21 cellular contexts compared by ENCODE assay signal in genomic region chr10:28180654-28181053, GRCh38.
DNase-seq lines count a peak whose midpoint lies in the region; ATAC-seq, FAIRE-seq and TF ChIP-seq lines count a peak whose summit lies in the region.
"Had no signal": no experiment of that assay in that cellular context is flagged by ENCODE, and none has a peak within 500 bp of the region (broad histone marks: within the 10 kb centered on the region; RNA-seq: fewer than 3 reads in every experiment).

No MANE protein-coding gene starts in this region.

- H3K9me3 ChIP-seq in PC-9 (ENCODE audit: insufficient read depth, low read depth), result no peaks in the 10 kb centered on the region
- H3K9me3 ChIP-seq: Caco-2, esophagus muscularis mucosa had no signal

- no peak for ATAC-seq in activated CD8-positive, alpha-beta T cell treated with anti-CD3 and anti-CD28 coated beads for 36 hours
- ATAC-seq in activated CD8-positive, alpha-beta T cell treated with anti-CD3 and anti-CD28 coated beads, Interleukin-2, amount 10 ng/mL, durations not matched to agents 7 days and 5 days, result no peak
- no peak for ATAC-seq in HG02981 (IDR thresholded peaks at IDR 0.05; ENCODE audit: unreplicated experiment)
- ATAC-seq: GM23338 had no signal

- CTCF ChIA-PET in activated CD8-positive, alpha-beta T cell treated with anti-CD3 and anti-CD28 coated beads for 36 hours (lab: Charles Lee), result interaction anchor here (0.7 kb wide), 1 partner anchor 500 kb away, joined by 3 read pairs; no protein-coding TSS in a partner anchor
- CTCF ChIA-PET in activated CD8-positive, alpha-beta T cell treated with anti-CD3 and anti-CD28 coated beads, Interleukin-2, amount 10 ng/mL, durations not matched to agents 7 days and 5 days (lab: Charles Lee), result no interaction called here
- CTCF ChIA-PET in PC-9 (lab: Charles Lee), result no interaction called here

- no peak overlapping the region for H3K27ac ChIP-seq in PC-9
- H3K27ac ChIP-seq: dorsolateral prefrontal cortex had no signal

- no peak overlapping the region for H3K4me2 ChIP-seq in PC-9
- H3K4me2 ChIP-seq: GM23338 had no signal

- no peaks in the 10 kb centered on the region for H3K27me3 ChIP-seq in PC-9 (ENCODE audit: insufficient read depth, low read depth)
- H3K27me3 ChIP-seq: esophagus muscularis mucosa had no signal

- H3K4me1 ChIP-seq in PC-9 (replicated peaks; ENCODE audit: insufficient read depth), result no peaks in the 10 kb centered on the region

- H3K9me2 ChIP-seq in PC-9 (ENCODE audit: insufficient read depth), result no peaks in the 10 kb centered on the region

- H3K79me2 ChIP-seq in PC-9 (ENCODE audit: low read depth), result no peaks in the 10 kb centered on the region

- BruUV-seq in PC-9 (replicated peaks; lab: Mats Ljungman, UMichigan), result no TSS peak

- intact Hi-C loops in activated CD8-positive, alpha-beta T cell treated with anti-CD3 and anti-CD28 coated beads for 36 hours (cut with micrococcal nuclease), result no loop called here
- intact Hi-C loops in PC-9 (cut with micrococcal nuclease; ENCODE audit: unreplicated experiment), result no loop called here

- peak; percentile 27 for DNase-seq in activated CD8-positive, alpha-beta T cell treated with anti-CD3 and anti-CD28 coated beads for 36 hours
- no peak for DNase-seq in activated CD8-positive, alpha-beta T cell treated with anti-CD3 and anti-CD28 coated beads, Interleukin-2, amount 10 ng/mL, durations not matched to agents 7 days and 5 days
- DNase-seq in ELR (ENCODE audit: low read depth) (peak; percentile 9), RCC 7860 (ENCODE audit: low spot score) (peak; percentile 8), kidney tubule cell (ENCODE audit: low spot score) (peak; percentile 51), GM20000 (ENCODE audit: low spot score) (no peak), PC-9 (no peak)
- DNase-seq: Caco-2; dorsolateral prefrontal cortex; head of caudate nucleus; NCI-H146; NCI-H524 treated with DMSO at 0.1 percent for 48 hours; stimulated activated CD4-positive, alpha-beta T cell treated with anti-CD3 and anti-CD28 coated beads, Interleukin-15, amount 100 ng/mL, for 24 hours had no signal

- FAIRE-seq in RCC 7860 (lab: Jason Lieb, UNC), result no peak
- FAIRE-seq: GM12891, islet of Langerhans had no signal

- no peaks in the 10 kb centered on the region for H3K27me3 Mint-ChIP-seq in activated CD8-positive, alpha-beta T cell treated with anti-CD3 and anti-CD28 coated beads for 36 hours
- H3K27me3 Mint-ChIP-seq in activated CD8-positive, alpha-beta T cell treated with anti-CD3 and anti-CD28 coated beads, Interleukin-2, amount 10 ng/mL, durations not matched to agents 7 days and 5 days (ENCODE audit: low read depth), result no peaks in the 10 kb centered on the region
- H3K27me3 Mint-ChIP-seq: activated naive CD8-positive, alpha-beta T cell had no signal

- H3K36me3 Mint-ChIP-seq in activated CD8-positive, alpha-beta T cell treated with anti-CD3 and anti-CD28 coated beads for 36 hours (ENCODE audit: low read depth), result no peaks in the 10 kb centered on the region
- peaks cover 1% of the 10 kb centered on the region for H3K36me3 Mint-ChIP-seq in activated CD8-positive, alpha-beta T cell treated with anti-CD3 and anti-CD28 coated beads, Interleukin-2, amount 10 ng/mL, durations not matched to agents 7 days and 5 days (ENCODE audit: low read depth)
- H3K36me3 Mint-ChIP-seq: activated naive CD8-positive, alpha-beta T cell; brain; mesothelial cell of epicardium had no signal

- no peak overlapping the region for H3K27ac Mint-ChIP-seq in activated CD8-positive, alpha-beta T cell treated with anti-CD3 and anti-CD28 coated beads for 36 hours
- H3K27ac Mint-ChIP-seq in activated CD8-positive, alpha-beta T cell treated with anti-CD3 and anti-CD28 coated beads, Interleukin-2, amount 10 ng/mL, durations not matched to agents 7 days and 5 days, result no peak overlapping the region
- H3K27ac Mint-ChIP-seq: activated naive CD8-positive, alpha-beta T cell; brain; GM23338; mesothelial cell of epicardium had no signal

- no peak for TF ChIP-seq CTCF in activated CD8-positive, alpha-beta T cell treated with anti-CD3 and anti-CD28 coated beads for 36 hours (IDR thresholded peaks at IDR 0.05)
- no peak for TF ChIP-seq CTCF in GM20000 (IDR thresholded peaks at IDR 0.05; ENCODE audit: extremely low read depth, missing control alignments)
- no peak for TF ChIP-seq CTCF in PC-9 (conservative IDR thresholded peaks at IDR 0.05)

- H3K9me3 Mint-ChIP-seq in activated CD8-positive, alpha-beta T cell treated with anti-CD3 and anti-CD28 coated beads for 36 hours, result no peaks in the 10 kb centered on the region
- no peaks in the 10 kb centered on the region for H3K9me3 Mint-ChIP-seq in activated CD8-positive, alpha-beta T cell treated with anti-CD3 and anti-CD28 coated beads, Interleukin-2, amount 10 ng/mL, durations not matched to agents 7 days and 5 days (ENCODE audit: insufficient read depth)
- H3K9me3 Mint-ChIP-seq: brain, GM23338, mesothelial cell of epicardium had no signal

- no peak overlapping the region for H2AFZ ChIP-seq in PC-9
- H2AFZ ChIP-seq: GM23338 had no signal

- no peaks in the 10 kb centered on the region for H3F3A ChIP-seq in PC-9 (ENCODE audit: insufficient read depth, low read depth)

- no peaks in the 10 kb centered on the region for H3K36me3 ChIP-seq in PC-9 (ENCODE audit: low read depth)
- H3K36me3 ChIP-seq: esophagus muscularis mucosa had no signal

- H3K4me1 Mint-ChIP-seq in activated CD8-positive, alpha-beta T cell treated with anti-CD3 and anti-CD28 coated beads for 36 hours (ENCODE audit: low read depth), result peaks cover 33% of the 10 kb centered on the region
- peaks cover 18% of the 10 kb centered on the region for H3K4me1 Mint-ChIP-seq in activated CD8-positive, alpha-beta T cell treated with anti-CD3 and anti-CD28 coated beads, Interleukin-2, amount 10 ng/mL, durations not matched to agents 7 days and 5 days (ENCODE audit: low read depth)
- H3K4me1 Mint-ChIP-seq: mesothelial cell of epicardium had no signal

- POLR2A ChIA-PET in activated CD8-positive, alpha-beta T cell treated with anti-CD3 and anti-CD28 coated beads for 36 hours (lab: Charles Lee), result no interaction called here
- POLR2A ChIA-PET in activated CD8-positive, alpha-beta T cell treated with anti-CD3 and anti-CD28 coated beads, Interleukin-2, amount 10 ng/mL, durations not matched to agents 7 days and 5 days (lab: Charles Lee), result no interaction called here
- POLR2A ChIA-PET in PC-9 (lab: Charles Lee; ENCODE audit: unreplicated experiment), result no interaction called here

- no peak overlapping the region for H3K4me3 ChIP-seq in PC-9
- H3K4me3 ChIP-seq: dorsolateral prefrontal cortex, esophagus muscularis mucosa, GM23338 had no signal

- H3K4me3 Mint-ChIP-seq in activated CD8-positive, alpha-beta T cell treated with anti-CD3 and anti-CD28 coated beads for 36 hours, result no peak overlapping the region
- H3K4me3 Mint-ChIP-seq in activated CD8-positive, alpha-beta T cell treated with anti-CD3 and anti-CD28 coated beads, Interleukin-2, amount 10 ng/mL, durations not matched to agents 7 days and 5 days, result no peak overlapping the region
- H3K4me3 Mint-ChIP-seq: activated naive CD8-positive, alpha-beta T cell; brain; GM23338; mesothelial cell of epicardium had no signal

- no peaks in the 10 kb centered on the region for H4K20me1 ChIP-seq in PC-9 (ENCODE audit: insufficient read depth)

Comparison
In these comparisons a context has a peak if more than half of its experiments do, and no peak if none do; other contexts are left out.
1. DNase-seq: peak in activated CD8-positive, alpha-beta T cell treated with anti-CD3 and anti-CD28 coated beads for 36 hours (single experiment), ELR (single experiment), RCC 7860 (single experiment) and kidney tubule cell (single experiment); none in activated CD8-positive, alpha-beta T cell treated with anti-CD3 and anti-CD28 coated beads, Interleukin-2, amount 10 ng/mL, durations not matched to agents 7 days and 5 days (single experiment), GM20000 (single experiment) and PC-9 (0 of 2).